13 cellular contexts compared by ENCODE assay signal in the genomic region with DNA sequence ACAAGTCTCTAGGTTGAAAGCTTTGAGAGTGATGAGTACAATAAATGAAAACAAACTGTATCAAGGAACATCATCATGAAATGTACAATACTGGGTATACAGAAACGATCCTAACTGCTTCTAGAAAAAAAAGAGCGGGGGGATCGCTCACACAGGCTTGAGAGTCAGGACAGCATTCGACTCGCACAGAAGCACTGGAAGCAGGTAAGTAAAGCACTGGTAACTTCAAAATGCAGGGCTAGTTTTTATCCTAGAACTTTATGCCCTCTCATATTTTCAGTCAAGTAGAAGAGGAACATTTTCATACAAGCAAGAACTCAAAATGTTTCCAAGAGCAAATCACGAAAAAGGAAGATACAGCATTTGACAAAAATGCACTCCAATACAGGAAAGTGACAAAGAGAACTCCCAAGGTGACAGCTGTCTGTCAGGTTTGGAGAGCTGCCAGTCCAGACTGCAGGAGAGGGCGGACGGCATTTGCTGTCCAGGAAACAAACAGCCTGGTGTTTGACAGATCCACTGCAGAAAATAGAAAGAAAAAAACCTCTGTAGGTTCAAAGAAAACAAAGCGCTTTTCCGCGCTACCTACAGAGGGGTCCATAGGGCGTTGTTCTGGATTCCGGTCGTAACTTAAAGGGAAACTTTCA. TPM values are rescaled to one million over a fixed set of nuclear protein-coding genes. Genes with fewer than 3 reads are reported as not detected.
DNase-seq lines count a peak whose midpoint lies in the region; ATAC-seq and TF ChIP-seq lines count a peak whose summit lies in the region.
"Had no signal": no experiment of that assay in that cellular context is flagged by ENCODE, and none has a peak within 500 bp of the region (broad histone marks: within the 10 kb centered on the region; RNA-seq: fewer than 3 reads in every experiment).

No MANE protein-coding gene starts in this region.

- intact Hi-C loops in CD14-positive monocyte (cut with micrococcal nuclease) (no loop called here), Panc1 (cut with micrococcal nuclease; ENCODE audit: unreplicated experiment) (no loop called here), left colon (cut with DNase I, micrococcal nuclease) (no loop called here), left lung (cut with DNase I) (no loop called here), upper lobe of right lung (cut with DNase I) (no loop called here)
- intact Hi-C loops in CD4-positive, alpha-beta T cell (cut with DNase I, micrococcal nuclease) = no loop called here

- peaks cover 0 to 2% (median 0%) of the 10 kb centered on the region in 7 donors for H3K9me3 Mint-ChIP-seq in CD14-positive monocyte
- H3K9me3 Mint-ChIP-seq in CD4-positive, alpha-beta T cell = no peaks in the 10 kb centered on the region
- H3K9me3 Mint-ChIP-seq: immature natural killer cell had no signal

- DNase-seq in CD14-positive monocyte (ENCODE audit: low spot score) (no peak), LoVo (ENCODE audit: low spot score) (peak; percentile 25), Panc1 (ENCODE audit: low read depth, low spot score) (no peak), left colon (peak in 1 of 2 donors; percentile 35), left lung (no peak), upper lobe of right lung (no peak)
- no peak for DNase-seq in CD4-positive, alpha-beta T cell
- DNase-seq: C1 segment of cervical spinal cord, immature natural killer cell, KG1, SHP77 treated with DMSO at 0.1 percent for 48 hours had no signal

- ATAC-seq in Panc1 (no peak), left colon (peak; percentile 44), left lung (no peak), HG03432 (IDR thresholded peaks at IDR 0.05; ENCODE audit: unreplicated experiment) (no peak), upper lobe of right lung (no peak)
- ATAC-seq in CD4-positive, alpha-beta T cell (ENCODE audit: poor library complexity) = no peak

- peak overlapping the region in 1 of 7 donors; percentile 54 for H3K27ac Mint-ChIP-seq in CD14-positive monocyte
- H3K27ac Mint-ChIP-seq in CD4-positive, alpha-beta T cell = no peak overlapping the region
- H3K27ac Mint-ChIP-seq: immature natural killer cell had no signal

- peaks cover 14% of the 10 kb centered on the region for H3K4me1 Mint-ChIP-seq in CD14-positive monocyte
- H3K4me1 Mint-ChIP-seq in CD4-positive, alpha-beta T cell (ENCODE audit: low read depth) = no peaks in the 10 kb centered on the region
- H3K4me1 Mint-ChIP-seq: immature natural killer cell had no signal

- in situ Hi-C loops in Panc1 (cut with HindIII; ENCODE audit: low pct_unique_long_range_greater_than_20kb, low sequenced_read_pairs) = no loop called here

- no peaks in the 10 kb centered on the region for H3K36me3 ChIP-seq in Panc1 (ENCODE audit: control insufficient read depth, insufficient read depth, low read length)
- no peaks in the 10 kb centered on the region for H3K36me3 ChIP-seq in left lung
- no peaks in the 10 kb centered on the region for H3K36me3 ChIP-seq in upper lobe of right lung

- no peak for TF ChIP-seq CTCF in CD14-positive monocyte (IDR thresholded peaks at IDR 0.05)
- TF ChIP-seq CTCF in Panc1 (IDR thresholded peaks at IDR 0.05) = no peak
- TF ChIP-seq CTCF in left lung (IDR thresholded peaks at IDR 0.05) = no peak
- TF ChIP-seq CTCF in CD4-positive, alpha-beta T cell (IDR thresholded peaks at IDR 0.05) = no peak
- TF ChIP-seq CTCF in upper lobe of right lung (IDR thresholded peaks at IDR 0.05) = no peak

- H3K27ac ChIP-seq in Panc1 (ENCODE audit: low read length) (no peak overlapping the region), left lung (no peak overlapping the region), upper lobe of right lung (no peak overlapping the region)
- H3K27ac ChIP-seq in CD4-positive, alpha-beta T cell (ENCODE audit: low read depth, low read length) = no peak overlapping the region
- H3K27ac ChIP-seq: dorsolateral prefrontal cortex had no signal

- peak overlapping the region; percentile 58 to 85 for H3K4me3 Mint-ChIP-seq in CD14-positive monocyte
- H3K4me3 Mint-ChIP-seq in CD4-positive, alpha-beta T cell = no peak overlapping the region
- H3K4me3 Mint-ChIP-seq: immature natural killer cell had no signal

- H3K27me3 Mint-ChIP-seq in CD14-positive monocyte (ENCODE audit: low read depth in 3 of 3) = peaks cover 0 to 16% (median 2%) of the 10 kb centered on the region in 3 donors
- peaks cover 22% of the 10 kb centered on the region for H3K27me3 Mint-ChIP-seq in CD4-positive, alpha-beta T cell

- H3K36me3 Mint-ChIP-seq in CD14-positive monocyte = no peaks in the 10 kb centered on the region
- H3K36me3 Mint-ChIP-seq in CD4-positive, alpha-beta T cell (ENCODE audit: low read depth) = no peaks in the 10 kb centered on the region
- H3K36me3 Mint-ChIP-seq: immature natural killer cell had no signal

- H3K4me1 ChIP-seq in Panc1 (ENCODE audit: control insufficient read depth, insufficient read depth, low read length) (peaks cover 2% of the 10 kb centered on the region; the same call in 1 of the 2 replicates), left lung (peaks cover 0 to 5% of the 10 kb centered on the region in 2 donors), upper lobe of right lung (no peaks in the 10 kb centered on the region)

- H3K4me3 ChIP-seq in Panc1 (ENCODE audit: low read depth in 2 of 2, low read length in 2 of 2) (peak overlapping the region; percentile 14 to 35), left lung (no peak overlapping the region), upper lobe of right lung (no peak overlapping the region)
- H3K4me3 ChIP-seq: dorsolateral prefrontal cortex had no signal

- no TSS peak for BruUV-seq in Panc1 (replicated peaks; lab: Mats Ljungman, UMichigan)

- H3K9me3 ChIP-seq in Panc1 (ENCODE audit: control insufficient read depth, insufficient read depth, low read depth, low read length) = no peaks in the 10 kb centered on the region
- no peaks in the 10 kb centered on the region for H3K9me3 ChIP-seq in left lung
- H3K9me3 ChIP-seq in CD4-positive, alpha-beta T cell (ENCODE audit: control insufficient read depth, low read length) = no peaks in the 10 kb centered on the region
- no peaks in the 10 kb centered on the region for H3K9me3 ChIP-seq in upper lobe of right lung

- no peaks in the 10 kb centered on the region for H3K27me3 ChIP-seq in Panc1 (ENCODE audit: control insufficient read depth, insufficient read depth, low read length)
- no peaks in the 10 kb centered on the region for H3K27me3 ChIP-seq in left lung
- no peaks in the 10 kb centered on the region for H3K27me3 ChIP-seq in CD4-positive, alpha-beta T cell (ENCODE audit: control insufficient read depth, insufficient read depth, low read length)
- H3K27me3 ChIP-seq in upper lobe of right lung = no peaks in the 10 kb centered on the region

- CTCF ChIA-PET in Panc1 (lab: Charles Lee) = no interaction called here
- CTCF ChIA-PET in CD4-positive, alpha-beta T cell (lab: Charles Lee) = no interaction called here

- POLR2A ChIA-PET in Panc1 (lab: Charles Lee) = no interaction called here
- POLR2A ChIA-PET in CD4-positive, alpha-beta T cell (lab: Charles Lee) = no interaction called here

RNA-seq across cellular contexts. Expression of gene XPO4, which starts 58.2 kb away (rescaled TPM):
- polyA plus RNA-seq in CD14-positive monocyte = 1 to 10 TPM; 2.9 to 4.0 TPM
- total RNA-seq in Panc1 (2021; ENCODE audit: unreplicated experiment) (16.2 TPM), left colon (10 to 100 TPM; 10.5 to 13.6 TPM), left lung (10 to 100 TPM; 18.3 to 24.8 TPM), upper lobe of right lung (20.5 TPM)
- polyA plus RNA-seq in Panc1 (2012; ENCODE audit: insufficient read length) = 3.3 TPM
- total RNA-seq in CD4-positive, alpha-beta T cell = 10 to 100 TPM; 22.5 to 22.7 TPM

Comparison
In these comparisons a context has a peak if more than half of its experiments do, and no peak if none do; other contexts are left out.
1. H3K4me3 ChIP-seq: peak in Panc1 (2 of 2); none in left lung (0 of 2) and upper lobe of right lung (single experiment).